Comparison of ENCODE assay signal across 20 cellular contexts in genomic region chr18:9968081-9968848, GRCh38. TPM values are rescaled to one million over a fixed set of nuclear protein-coding genes. Genes with fewer than 3 reads are reported as not detected.
DNase-seq lines count a peak whose midpoint lies in the region; ATAC-seq and TF ChIP-seq lines count a peak whose summit lies in the region.
"Had no signal": no experiment of that assay in that cellular context is flagged by ENCODE, and none has a peak within 500 bp of the region (broad histone marks: within the 10 kb centered on the region; RNA-seq: fewer than 3 reads in every experiment).

No MANE protein-coding gene starts in this region.

- TF ChIP-seq CTCF in endodermal cell (conservative IDR thresholded peaks at IDR 0.05) (no peak), upper lobe of right lung (IDR thresholded peaks at IDR 0.05) (no peak), BE2C (IDR thresholded peaks at IDR 0.05; ENCODE audit: low read depth, low read length) (no peak)

- H3K4me1 Mint-ChIP-seq in activated naive CD8-positive, alpha-beta T cell treated with anti-CD3 and anti-CD28 coated beads, Interleukin-2, amount 10 ng/mL, durations not matched to agents 7 days and 5 days = peaks cover 16% of the 10 kb centered on the region
- peaks cover 19% of the 10 kb centered on the region for H3K4me1 Mint-ChIP-seq in activated naive CD8-positive, alpha-beta T cell treated with anti-CD3 and anti-CD28 coated beads, Interleukin-2, amount 50 U/mL, for 24 hours
- H3K4me1 Mint-ChIP-seq in endodermal cell = peaks cover 13% of the 10 kb centered on the region

- H3K27me3 ChIP-seq in endodermal cell (ENCODE audit: control insufficient read depth, insufficient read depth, low read length, poor library complexity, severe bottlenecking) (no peaks in the 10 kb centered on the region), muscle layer of duodenum (ENCODE audit: low read depth, low read length) (no peaks in the 10 kb centered on the region), upper lobe of right lung (no peaks in the 10 kb centered on the region), BE2C (no peaks in the 10 kb centered on the region)
- H3K27me3 ChIP-seq: adrenal gland, tibial nerve had no signal

- H3K4me1 ChIP-seq in endodermal cell (ENCODE audit: control insufficient read depth, insufficient read depth, low read length) (peaks cover 2% of the 10 kb centered on the region), muscle layer of duodenum (ENCODE audit: control insufficient read depth in 1 of 2, insufficient read depth in 2 of 2, low read length in 2 of 2) (peaks cover 0 to 4% of the 10 kb centered on the region in 2 donors), upper lobe of right lung (peaks cover 10% of the 10 kb centered on the region), BE2C (no peaks in the 10 kb centered on the region)

- no peak overlapping the region for H3K4me3 ChIP-seq in endodermal cell (ENCODE audit: low read length)
- peak overlapping the region; percentile 16 to 35 for H3K4me3 ChIP-seq in muscle layer of duodenum (ENCODE audit: low read depth in 1 of 2, low read length in 2 of 2)
- H3K4me3 ChIP-seq in upper lobe of right lung = no peak overlapping the region
- no peak overlapping the region for H3K4me3 ChIP-seq in BE2C (ENCODE audit: low read depth, low read length)
- H3K4me3 ChIP-seq: adrenal gland, lung, PC-9 had no signal

- DNase-seq in activated naive CD8-positive, alpha-beta T cell treated with anti-CD3 and anti-CD28 coated beads, Interleukin-2, amount 10 ng/mL, durations not matched to agents 7 days and 5 days = no peak
- DNase-seq in activated naive CD8-positive, alpha-beta T cell treated with anti-CD3 and anti-CD28 coated beads, Interleukin-2, amount 50 U/mL, for 24 hours = no peak
- DNase-seq in endodermal cell (peak; percentile 57), upper lobe of right lung (no peak), NOMO-1 treated with dmso at 0.1 percent for 144 hours (lab: John Stamatoyannopoulos, UW; ENCODE audit: unreplicated experiment) (no peak), iPS-NIHi7 (ENCODE audit: extremely low spot score) (no peak), BE2C (no peak)
- DNase-seq: activated CD4-positive, alpha-beta T cell treated with anti-CD3 and anti-CD28 coated beads, Interleukin-2, amount 50 U/mL, for 4 hours; activated T-cell treated with anti-CD3 and anti-CD28 coated beads, Interleukin-2, amount 50 U/mL, for 72 hours; adrenal gland; EL; NCI-H526 treated with DMSO at 0.1 percent for 48 hours; nucleus accumbens; PC-9; SK-N-SH; stimulated activated CD4-positive, alpha-beta T cell treated with anti-CD3 and anti-CD28 coated beads, Interleukin-4, amount 100 ng/mL, for 24 hours; stimulated activated CD8-positive, alpha-beta memory T cell treated with anti-CD3 and anti-CD28 coated beads, Interleukin-4, amount 100 ng/mL, for 48 hours had no signal

- H3K27ac ChIP-seq in endodermal cell (ENCODE audit: low read depth, low read length) (no peak overlapping the region), muscle layer of duodenum (ENCODE audit: low read length) (no peak overlapping the region), upper lobe of right lung (no peak overlapping the region)
- H3K27ac ChIP-seq: adrenal gland, PC-9, tibial nerve had no signal

- H3K36me3 Mint-ChIP-seq in activated naive CD8-positive, alpha-beta T cell treated with anti-CD3 and anti-CD28 coated beads, Interleukin-2, amount 10 ng/mL, durations not matched to agents 7 days and 5 days = no peaks in the 10 kb centered on the region
- no peaks in the 10 kb centered on the region for H3K36me3 Mint-ChIP-seq in activated naive CD8-positive, alpha-beta T cell treated with anti-CD3 and anti-CD28 coated beads, Interleukin-2, amount 50 U/mL, for 24 hours (ENCODE audit: low read depth)
- peaks cover 2% of the 10 kb centered on the region for H3K36me3 Mint-ChIP-seq in endodermal cell (ENCODE audit: low read depth)

- H3K36me3 ChIP-seq in endodermal cell (ENCODE audit: control insufficient read depth, insufficient read depth, low read length) (no peaks in the 10 kb centered on the region), muscle layer of duodenum (ENCODE audit: control insufficient read depth in 1 of 2, insufficient read depth in 2 of 2, low read length in 2 of 2) (no peaks in the 10 kb centered on the region), upper lobe of right lung (no peaks in the 10 kb centered on the region), BE2C (no peaks in the 10 kb centered on the region)
- H3K36me3 ChIP-seq: adrenal gland, tibial nerve had no signal

- H3K9ac ChIP-seq in endodermal cell (ENCODE audit: extremely low read depth, low read length, poor library complexity, severe bottlenecking) = no peak overlapping the region
- H3K9ac ChIP-seq: SK-N-SH had no signal

- H3K9me3 ChIP-seq in endodermal cell (ENCODE audit: control insufficient read depth, low read length) (no peaks in the 10 kb centered on the region), muscle layer of duodenum (ENCODE audit: control insufficient read depth in 1 of 2, low read length in 2 of 2) (no peaks in the 10 kb centered on the region), upper lobe of right lung (no peaks in the 10 kb centered on the region), BE2C (no peaks in the 10 kb centered on the region)
- H3K9me3 ChIP-seq: adrenal gland, SK-N-SH, tibial nerve had no signal

- intact Hi-C loops in upper lobe of right lung (cut with DNase I) = no loop called here

- H3K4me3 Mint-ChIP-seq in activated naive CD8-positive, alpha-beta T cell treated with anti-CD3 and anti-CD28 coated beads, Interleukin-2, amount 10 ng/mL, durations not matched to agents 7 days and 5 days = peak overlapping the region; percentile 26
- H3K4me3 Mint-ChIP-seq in activated naive CD8-positive, alpha-beta T cell treated with anti-CD3 and anti-CD28 coated beads, Interleukin-2, amount 50 U/mL, for 24 hours = no peak overlapping the region
- H3K4me3 Mint-ChIP-seq in endodermal cell = no peak overlapping the region

- H3K9me3 Mint-ChIP-seq in activated naive CD8-positive, alpha-beta T cell treated with anti-CD3 and anti-CD28 coated beads, Interleukin-2, amount 10 ng/mL, durations not matched to agents 7 days and 5 days = no peaks in the 10 kb centered on the region
- H3K9me3 Mint-ChIP-seq in activated naive CD8-positive, alpha-beta T cell treated with anti-CD3 and anti-CD28 coated beads, Interleukin-2, amount 50 U/mL, for 24 hours = no peaks in the 10 kb centered on the region
- no peaks in the 10 kb centered on the region for H3K9me3 Mint-ChIP-seq in endodermal cell
- H3K9me3 Mint-ChIP-seq: activated T-cell treated with anti-CD3 and anti-CD28 coated beads, Interleukin-2, amount 50 U/mL, for 72 hours had no signal

- WGBS in endodermal cell (ENCODE audit: insufficient coverage in 1 of 2, insufficient read length in 1 of 2), 2 experiments = 89 to 90% methylated on average over 22 to 31 of the region's 31 CpGs

- peaks cover 31% of the 10 kb centered on the region for H3K27me3 Mint-ChIP-seq in activated naive CD8-positive, alpha-beta T cell treated with anti-CD3 and anti-CD28 coated beads, Interleukin-2, amount 10 ng/mL, durations not matched to agents 7 days and 5 days
- H3K27me3 Mint-ChIP-seq in activated naive CD8-positive, alpha-beta T cell treated with anti-CD3 and anti-CD28 coated beads, Interleukin-2, amount 50 U/mL, for 24 hours = peaks cover 30% of the 10 kb centered on the region
- H3K27me3 Mint-ChIP-seq in endodermal cell (ENCODE audit: insufficient read depth) = peaks cover 23% of the 10 kb centered on the region

- peak overlapping the region; percentile 42 for H3K27ac Mint-ChIP-seq in activated naive CD8-positive, alpha-beta T cell treated with anti-CD3 and anti-CD28 coated beads, Interleukin-2, amount 10 ng/mL, durations not matched to agents 7 days and 5 days
- no peak overlapping the region for H3K27ac Mint-ChIP-seq in activated naive CD8-positive, alpha-beta T cell treated with anti-CD3 and anti-CD28 coated beads, Interleukin-2, amount 50 U/mL, for 24 hours
- H3K27ac Mint-ChIP-seq in endodermal cell = no peak overlapping the region
- H3K27ac Mint-ChIP-seq: activated T-cell treated with anti-CD3 and anti-CD28 coated beads, Interleukin-2, amount 50 U/mL, for 72 hours had no signal

- POLR2A ChIA-PET in activated naive CD8-positive, alpha-beta T cell treated with anti-CD3 and anti-CD28 coated beads, Interleukin-2, amount 10 ng/mL, durations not matched to agents 7 days and 5 days (lab: Charles Lee) = no interaction called here

- ATAC-seq in activated naive CD8-positive, alpha-beta T cell treated with anti-CD3 and anti-CD28 coated beads, Interleukin-2, amount 10 ng/mL, durations not matched to agents 7 days and 5 days (ENCODE audit: low read depth) = no peak
- no peak for ATAC-seq in activated naive CD8-positive, alpha-beta T cell treated with anti-CD3 and anti-CD28 coated beads, Interleukin-2, amount 50 U/mL, for 24 hours
- peak; percentile 13 for ATAC-seq in upper lobe of right lung

RNA-seq across cellular contexts. Expression of gene VAPA, which starts 54.4 kb away (rescaled TPM):
- 100 to 1,000 TPM; 125 to 129 TPM for total RNA-seq in activated naive CD8-positive, alpha-beta T cell treated with anti-CD3 and anti-CD28 coated beads, Interleukin-2, amount 10 ng/mL, durations not matched to agents 7 days and 5 days
- 100 to 1,000 TPM; 122 to 168 TPM for total RNA-seq in endodermal cell
- 166 TPM for polyA plus RNA-seq in endodermal cell (2013, experiment 1 of 2)
- polyA plus RNA-seq in endodermal cell (2013, experiment 2 of 2) = 158 TPM
- 225 TPM for total RNA-seq in upper lobe of right lung
- 103 TPM for polyA plus RNA-seq in BE2C (2012; ENCODE audit: insufficient read depth, insufficient read length, low read depth)

Comparison
In these comparisons a context has a peak if more than half of its experiments do, and no peak if none do; other contexts are left out.
1. H3K4me3 ChIP-seq: peak in muscle layer of duodenum (2 of 2); none in endodermal cell (single experiment), upper lobe of right lung (single experiment) and BE2C (single experiment).